2 cellular contexts compared by ENCODE assay signal in the genomic region with DNA sequence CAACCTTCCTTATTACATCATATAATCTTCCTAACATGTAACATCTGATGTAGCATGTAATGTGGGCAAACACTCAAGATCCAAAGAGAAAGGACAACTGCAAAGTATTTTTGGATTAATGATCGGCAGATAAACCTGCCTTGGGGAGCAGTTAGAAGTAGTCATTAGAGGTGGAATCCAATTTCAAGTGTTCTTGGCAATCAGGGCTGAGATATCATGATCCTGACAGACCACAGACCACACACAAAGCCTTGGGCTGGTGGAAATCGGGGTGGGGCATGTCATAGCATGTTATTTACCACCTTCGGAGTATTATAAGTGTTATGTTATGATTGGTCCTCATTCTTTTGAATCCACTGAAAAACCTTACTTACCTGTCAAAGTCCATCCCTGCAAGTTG.
TF ChIP-seq lines count a peak whose summit lies in the region.

No MANE protein-coding gene starts in this region.

TF ChIP-seq in HEK293, 187 proteins besides CTCF, POLR2A, EP300 and RAD21:
- 0 out of 2 replicates have a peak, but pooled peaks have one; percentile 10 for TF ChIP-seq OSR2 (tag by site-specific recombination; IDR thresholded peaks at IDR 0.05)
- peak; percentile 89 for TF ChIP-seq SP7 (tag by site-specific recombination; IDR thresholded peaks at IDR 0.05)
- TF ChIP-seq, protein P1, sequence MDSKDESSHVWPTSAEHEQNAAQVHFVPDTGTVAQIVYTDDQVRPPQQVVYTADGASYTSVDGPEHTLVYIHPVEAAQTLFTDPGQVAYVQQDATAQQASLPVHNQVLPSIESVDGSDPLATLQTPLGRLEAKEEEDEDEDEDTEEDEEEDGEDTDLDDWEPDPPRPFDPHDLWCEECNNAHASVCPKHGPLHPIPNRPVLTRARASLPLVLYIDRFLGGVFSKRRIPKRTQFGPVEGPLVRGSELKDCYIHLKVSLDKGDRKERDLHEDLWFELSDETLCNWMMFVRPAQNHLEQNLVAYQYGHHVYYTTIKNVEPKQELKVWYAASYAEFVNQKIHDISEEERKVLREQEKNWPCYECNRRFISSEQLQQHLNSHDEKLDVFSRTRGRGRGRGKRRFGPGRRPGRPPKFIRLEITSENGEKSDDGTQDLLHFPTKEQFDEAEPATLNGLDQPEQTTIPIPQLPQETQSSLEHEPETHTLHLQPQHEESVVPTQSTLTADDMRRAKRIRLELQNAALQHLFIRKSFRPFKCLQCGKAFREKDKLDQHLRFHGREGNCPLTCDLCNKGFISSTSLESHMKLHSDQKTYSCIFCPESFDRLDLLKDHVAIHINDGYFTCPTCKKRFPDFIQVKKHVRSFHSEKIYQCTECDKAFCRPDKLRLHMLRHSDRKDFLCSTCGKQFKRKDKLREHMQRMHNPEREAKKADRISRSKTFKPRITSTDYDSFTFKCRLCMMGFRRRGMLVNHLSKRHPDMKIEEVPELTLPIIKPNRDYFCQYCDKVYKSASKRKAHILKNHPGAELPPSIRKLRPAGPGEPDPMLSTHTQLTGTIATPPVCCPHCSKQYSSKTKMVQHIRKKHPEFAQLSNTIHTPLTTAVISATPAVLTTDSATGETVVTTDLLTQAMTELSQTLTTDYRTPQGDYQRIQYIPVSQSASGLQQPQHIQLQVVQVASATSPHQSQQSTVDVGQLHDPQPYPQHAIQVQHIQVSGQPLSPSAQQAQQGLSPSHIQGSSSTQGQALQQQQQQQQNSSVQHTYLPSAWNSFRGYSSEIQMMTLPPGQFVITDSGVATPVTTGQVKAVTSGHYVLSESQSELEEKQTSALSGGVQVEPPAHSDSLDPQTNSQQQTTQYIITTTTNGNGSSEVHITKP (tag by site-specific recombination; IDR thresholded peaks at IDR 0.05) = 0 out of 2 replicates have a peak, but pooled peaks have one; percentile 21
- TF ChIP-seq MZF1 (tag by site-specific recombination; IDR thresholded peaks at IDR 0.05; ENCODE audit: borderline replicate concordance) = no peak
- no peak for TF ChIP-seq ZNF23 (tag by site-specific recombination; IDR thresholded peaks at IDR 0.05; ENCODE audit: borderline replicate concordance)
- TF ChIP-seq BCL11A (tag by site-specific recombination; IDR thresholded peaks at IDR 0.05; ENCODE audit: low read depth) = no peak
- TF ChIP-seq ZNF549 (tag by site-specific recombination; IDR thresholded peaks at IDR 0.05) = no peak
- no peak for TF ChIP-seq ZNF664 (tag by site-specific recombination; IDR thresholded peaks at IDR 0.05)
- TF ChIP-seq WT1 (tag by site-specific recombination; IDR thresholded peaks at IDR 0.05) = no peak
- 0 out of 2 replicates have a peak, but pooled peaks have one; percentile 36 for TF ChIP-seq ZBTB17 (tag by site-specific recombination; IDR thresholded peaks at IDR 0.05)
- peak; percentile 34; the same call in 1 of the 2 replicates for TF ChIP-seq ZNF24 (tag by site-specific recombination; IDR thresholded peaks at IDR 0.05)
- TF ChIP-seq GLIS1 (tag by site-specific recombination; IDR thresholded peaks at IDR 0.05) = peak; percentile 87
TF ChIP-seq in HEK293: peak in this region for 6.

TF ChIP-seq in H1, 55 proteins besides CTCF, POLR2A, EP300 and RAD21:
- TF ChIP-seq SIN3A (conservative IDR thresholded peaks at IDR 0.05 in 1 of 2, IDR thresholded peaks at IDR 0.05 in 1 of 2; ENCODE audit: low read depth in 1 of 2, low read length in 2 of 2) (no peak), EGR1 (IDR thresholded peaks at IDR 0.05; ENCODE audit: borderline replicate concordance, low read depth, low read length) (no peak), RBBP5 (IDR thresholded peaks at IDR 0.05; ENCODE audit: borderline replicate concordance, low read depth, low read length) (no peak), RFX5 (IDR thresholded peaks at IDR 0.05; ENCODE audit: borderline replicate concordance, low read depth, low read length) (no peak), CHD1 (IDR thresholded peaks at IDR 0.05; ENCODE audit: low read depth, low read length) (no peak), KDM5A (IDR thresholded peaks at IDR 0.05; ENCODE audit: low read length) (no peak), SP1 (IDR thresholded peaks at IDR 0.05; ENCODE audit: low read depth, low read length) (no peak), TCF12 (IDR thresholded peaks at IDR 0.05; ENCODE audit: low read depth, low read length) (no peak), SAP30 (IDR thresholded peaks at IDR 0.05; ENCODE audit: insufficient read depth, insufficient replicate concordance, low read length) (no peak), RNF2 (IDR thresholded peaks at IDR 0.05; ENCODE audit: borderline replicate concordance, low read depth, low read length, missing control alignments, poor library complexity, severe bottlenecking) (no peak), MAX (IDR thresholded peaks at IDR 0.05) (no peak), BRCA1 (IDR thresholded peaks at IDR 0.05; ENCODE audit: low read depth, low read length) (no peak), TAF1 (IDR thresholded peaks at IDR 0.05; ENCODE audit: low read depth, low read length) (no peak), SP4 (IDR thresholded peaks at IDR 0.05; ENCODE audit: low read length) (no peak), HDAC2 (IDR thresholded peaks at IDR 0.05; ENCODE audit: borderline replicate concordance in 1 of 2, low read depth in 2 of 2, low read length in 2 of 2) (no peak), CEBPB (IDR thresholded peaks at IDR 0.05; ENCODE audit: low read depth, low read length) (no peak)
